In genomic region chr11:106176817-106177216, GRCh38 we compare ENCODE assay signal across 17 cellular contexts.
DNase-seq lines count a peak whose midpoint lies in the region; ATAC-seq, FAIRE-seq and TF ChIP-seq lines count a peak whose summit lies in the region.
"Had no signal": no experiment of that assay in that cellular context is flagged by ENCODE, and none has a peak within 500 bp of the region (broad histone marks: within the 10 kb centered on the region; RNA-seq: fewer than 3 reads in every experiment).

No MANE protein-coding gene starts in this region.

- no peak overlapping the region for H3K27ac Mint-ChIP-seq in activated naive CD8-positive, alpha-beta T cell treated with anti-CD3 and anti-CD28 coated beads for 36 hours
- H3K27ac Mint-ChIP-seq: CD4-positive, alpha-beta memory T cell had no signal

- H3K9ac ChIP-seq in K562 (ENCODE audit: insufficient read depth in 1 of 2, low read depth in 2 of 2, low read length in 2 of 2) = no peak overlapping the region

- TF ChIP-seq CTCF in K562 (IDR thresholded peaks at IDR 0.05 in 2 of 3, conservative IDR thresholded peaks at IDR 0.05 in 1 of 3; ENCODE audit: insufficient read depth in 2 of 3, low read depth in 1 of 3, low read length in 3 of 3) (no peak), hepatocyte (IDR thresholded peaks at IDR 0.05; ENCODE audit: poor library complexity) (no peak), pancreas (IDR thresholded peaks at IDR 0.05) (no peak), GM10266 (IDR thresholded peaks at IDR 0.05; ENCODE audit: control insufficient read depth, insufficient read depth, low read depth, missing control alignments) (no peak)

- in situ Hi-C loops in K562 (cut with MboI) = no loop called here

- CTCF ChIA-PET in K562 (lab: Yijun Ruan, JAX; ENCODE audit: low intra/inter-chr PET ratio) = no interaction called here

- no peak for TF ChIP-seq RAD21 in K562 (CRISPR knock-in tag; conservative IDR thresholded peaks at IDR 0.05 in 1 of 2, IDR thresholded peaks at IDR 0.05 in 1 of 2)

- no TSS peak for BruUV-seq in K562 (replicated peaks; lab: Mats Ljungman, UMichigan)

- no peak for FAIRE-seq in K562 (lab: Jason Lieb, UNC)
- FAIRE-seq in pancreas (lab: Jason Lieb, UNC) = no peak
- FAIRE-seq: GM12892 had no signal

- no peak overlapping the region for H3K4me2 ChIP-seq in K562 (ENCODE audit: insufficient read depth, low read length)
- H3K4me2 ChIP-seq in hepatocyte = no peak overlapping the region

- TF ChIP-seq EP300 in K562 (IDR thresholded peaks at IDR 0.05; ENCODE audit: low read length) = no peak

- intact Hi-C loops in K562 (cut with micrococcal nuclease) = no loop called here
- intact Hi-C loops in pancreas (cut with DNase I) = no loop called here

- WGBS in K562 (ENCODE audit: insufficient coverage, low coverage, missing lambda C conversion rate) = 1% methylated on average over 16 of the region's 17 CpGs
- WGBS in hepatocyte (ENCODE audit: low lambda C conversion rate, missing lambda C conversion rate) = 93% methylated on average over 17 of the region's 17 CpGs
- WGBS in pancreas, 2 donors = 33 to 64% methylated on average over 17 of the region's 17 CpGs

- no peak overlapping the region for H2AFZ ChIP-seq in K562 (ENCODE audit: low read depth, low read length)
- H2AFZ ChIP-seq in hepatocyte = no peak overlapping the region

- no peaks in the 10 kb centered on the region for H3K27me3 ChIP-seq in K562 (ENCODE audit: control insufficient read depth in 2 of 2, insufficient read depth in 2 of 2, low read length in 2 of 2)
- no peaks in the 10 kb centered on the region for H3K27me3 ChIP-seq in hepatocyte
- H3K27me3 ChIP-seq in pancreas = no peaks in the 10 kb centered on the region

- no peaks in the 10 kb centered on the region for H3K9me1 ChIP-seq in K562 (ENCODE audit: control insufficient read depth, insufficient read depth, low read length)

- H3K4me1 ChIP-seq in K562 (replicated peaks in 1 of 2; ENCODE audit: control insufficient read depth in 2 of 2, insufficient read depth in 2 of 2, low read length in 2 of 2) = no peaks in the 10 kb centered on the region
- peaks cover 8% of the 10 kb centered on the region for H3K4me1 ChIP-seq in hepatocyte (ENCODE audit: insufficient read depth)
- no peaks in the 10 kb centered on the region for H3K4me1 ChIP-seq in pancreas

- no peak for TF ChIP-seq POLR2A in K562 (conservative IDR thresholded peaks at IDR 0.05)

- ATAC-seq in K562 (no peak), pancreas (peak; percentile 83 to 88 (median 87))

- DNase-seq in K562 (ENCODE audit: extremely low read depth in 1 of 4, low spot score in 3 of 4) (peak in 1 of 4 experiments; percentile 11), hepatocyte (ENCODE audit: low spot score) (no peak), pancreas (peak; percentile 67 to 94 (median 84)), NAMALWA (ENCODE audit: low spot score) (no peak), GM19240 (ENCODE audit: insufficient read length, low spot score) (no peak), GM10266 (ENCODE audit: extremely low spot score) (no peak)
- DNase-seq in activated naive CD8-positive, alpha-beta T cell treated with anti-CD3 and anti-CD28 coated beads for 36 hours = no peak
- DNase-seq: C1 segment of cervical spinal cord; Calu3; CD4-positive, alpha-beta memory T cell; COR-L47; DMS53; DMS79 treated with DMSO at 0.1 percent for 48 hours; GF-D8; GOT3; HCEC 1CT had no signal

- H3K27ac ChIP-seq in K562 (ENCODE audit: extremely low read depth, low read depth, low read length) (no peak overlapping the region), hepatocyte (peak overlapping the region; percentile 72), pancreas (peak overlapping the region; percentile 47 to 70 (median 68))

- H3K9me3 ChIP-seq in K562 (replicated peaks; ENCODE audit: control insufficient read depth, insufficient read depth, low read depth, low read length) (no peaks in the 10 kb centered on the region), hepatocyte (ENCODE audit: low read depth) (no peaks in the 10 kb centered on the region), pancreas (no peaks in the 10 kb centered on the region)

- H3K79me2 ChIP-seq in K562 (ENCODE audit: control insufficient read depth, insufficient read depth, low read length) (no peaks in the 10 kb centered on the region), hepatocyte (no peaks in the 10 kb centered on the region)

- H3K9me2 ChIP-seq in hepatocyte (replicated peaks; ENCODE audit: insufficient read depth) = no peaks in the 10 kb centered on the region

- H3K36me3 ChIP-seq in K562 (ENCODE audit: control insufficient read depth, insufficient read depth, low read length) = no peaks in the 10 kb centered on the region
- no peaks in the 10 kb centered on the region for H3K36me3 ChIP-seq in hepatocyte (replicated peaks; ENCODE audit: insufficient read depth, low read depth)
- no peaks in the 10 kb centered on the region for H3K36me3 ChIP-seq in pancreas

- POLR2A ChIA-PET in K562 (lab: Yijun Ruan, JAX) = interaction anchor here (0.9 kb wide), 1 partner anchor 661 kb away, joined by 3 read pairs; no protein-coding TSS in a partner anchor

- H3K4me3 ChIP-seq in K562 (no peak overlapping the region), hepatocyte (no peak overlapping the region), pancreas (peak overlapping the region; percentile 15 to 56 (median 51))

- H3K4me3 Mint-ChIP-seq in activated naive CD8-positive, alpha-beta T cell treated with anti-CD3 and anti-CD28 coated beads for 36 hours = no peak overlapping the region
- H3K4me3 Mint-ChIP-seq: CD4-positive, alpha-beta memory T cell had no signal

- no peaks in the 10 kb centered on the region for H4K20me1 ChIP-seq in K562 (replicated peaks; ENCODE audit: control insufficient read depth, insufficient read depth, low read length)
- no peaks in the 10 kb centered on the region for H4K20me1 ChIP-seq in hepatocyte (ENCODE audit: insufficient read depth, poor library complexity, severe bottlenecking)

- no peaks in the 10 kb centered on the region for H3K36me3 Mint-ChIP-seq in activated naive CD8-positive, alpha-beta T cell treated with anti-CD3 and anti-CD28 coated beads for 36 hours
- H3K36me3 Mint-ChIP-seq: CD4-positive, alpha-beta memory T cell had no signal

- peaks cover 6% of the 10 kb centered on the region for H3K27me3 Mint-ChIP-seq in activated naive CD8-positive, alpha-beta T cell treated with anti-CD3 and anti-CD28 coated beads for 36 hours
- H3K27me3 Mint-ChIP-seq: CD4-positive, alpha-beta memory T cell had no signal

- H3K4me1 Mint-ChIP-seq in activated naive CD8-positive, alpha-beta T cell treated with anti-CD3 and anti-CD28 coated beads for 36 hours = no peaks in the 10 kb centered on the region
- H3K4me1 Mint-ChIP-seq: CD4-positive, alpha-beta memory T cell had no signal

- no peaks in the 10 kb centered on the region for H3K9me3 Mint-ChIP-seq in activated naive CD8-positive, alpha-beta T cell treated with anti-CD3 and anti-CD28 coated beads for 36 hours

TF ChIP-seq in K562, 482 proteins besides CTCF, POLR2A, EP300 and RAD21:
- TF ChIP-seq ZNF197 (CRISPR knock-in tag; IDR thresholded peaks at IDR 0.05; ENCODE audit: low read depth) (no peak), RBM39 (optimal IDR thresholded peaks at IDR 0.05; ENCODE audit: low read depth, low read length) (no peak), TCF3 (CRISPR knock-in tag; IDR thresholded peaks at IDR 0.05) (no peak), GTF3C2 (IDR thresholded peaks at IDR 0.05; ENCODE audit: borderline replicate concordance, extremely low read depth, insufficient read length) (no peak)
- TF ChIP-seq, protein P1, sequence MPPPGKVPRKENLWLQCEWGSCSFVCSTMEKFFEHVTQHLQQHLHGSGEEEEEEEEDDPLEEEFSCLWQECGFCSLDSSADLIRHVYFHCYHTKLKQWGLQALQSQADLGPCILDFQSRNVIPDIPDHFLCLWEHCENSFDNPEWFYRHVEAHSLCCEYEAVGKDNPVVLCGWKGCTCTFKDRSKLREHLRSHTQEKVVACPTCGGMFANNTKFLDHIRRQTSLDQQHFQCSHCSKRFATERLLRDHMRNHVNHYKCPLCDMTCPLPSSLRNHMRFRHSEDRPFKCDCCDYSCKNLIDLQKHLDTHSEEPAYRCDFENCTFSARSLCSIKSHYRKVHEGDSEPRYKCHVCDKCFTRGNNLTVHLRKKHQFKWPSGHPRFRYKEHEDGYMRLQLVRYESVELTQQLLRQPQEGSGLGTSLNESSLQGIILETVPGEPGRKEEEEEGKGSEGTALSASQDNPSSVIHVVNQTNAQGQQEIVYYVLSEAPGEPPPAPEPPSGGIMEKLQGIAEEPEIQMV (tag; conservative IDR thresholded peaks at IDR 0.05; ENCODE audit: low read depth) = peak; percentile 95
- TF ChIP-seq, protein P2, sequence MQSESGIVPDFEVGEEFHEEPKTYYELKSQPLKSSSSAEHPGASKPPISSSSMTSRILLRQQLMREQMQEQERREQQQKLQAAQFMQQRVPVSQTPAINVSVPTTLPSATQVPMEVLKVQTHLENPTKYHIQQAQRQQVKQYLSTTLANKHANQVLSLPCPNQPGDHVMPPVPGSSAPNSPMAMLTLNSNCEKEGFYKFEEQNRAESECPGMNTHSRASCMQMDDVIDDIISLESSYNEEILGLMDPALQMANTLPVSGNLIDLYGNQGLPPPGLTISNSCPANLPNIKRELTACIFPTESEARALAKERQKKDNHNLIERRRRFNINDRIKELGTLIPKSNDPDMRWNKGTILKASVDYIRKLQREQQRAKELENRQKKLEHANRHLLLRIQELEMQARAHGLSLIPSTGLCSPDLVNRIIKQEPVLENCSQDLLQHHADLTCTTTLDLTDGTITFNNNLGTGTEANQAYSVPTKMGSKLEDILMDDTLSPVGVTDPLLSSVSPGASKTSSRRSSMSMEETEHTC (IDR thresholded peaks at IDR 0.05) = no peak

Comparison
In these comparisons a context has a peak if more than half of its experiments do, and no peak if none do; other contexts are left out.
1. DNase-seq: peak in pancreas (6 of 6); none in hepatocyte (single experiment), activated naive CD8-positive, alpha-beta T cell treated with anti-CD3 and anti-CD28 coated beads for 36 hours (single experiment), NAMALWA (single experiment), GM19240 (single experiment) and GM10266 (single experiment).
2. H3K4me3 ChIP-seq: peak in pancreas (4 of 4); none in K562 (single experiment) and hepatocyte (single experiment).